Comparison of ENCODE assay signal across 29 cellular contexts in the genomic region with DNA sequence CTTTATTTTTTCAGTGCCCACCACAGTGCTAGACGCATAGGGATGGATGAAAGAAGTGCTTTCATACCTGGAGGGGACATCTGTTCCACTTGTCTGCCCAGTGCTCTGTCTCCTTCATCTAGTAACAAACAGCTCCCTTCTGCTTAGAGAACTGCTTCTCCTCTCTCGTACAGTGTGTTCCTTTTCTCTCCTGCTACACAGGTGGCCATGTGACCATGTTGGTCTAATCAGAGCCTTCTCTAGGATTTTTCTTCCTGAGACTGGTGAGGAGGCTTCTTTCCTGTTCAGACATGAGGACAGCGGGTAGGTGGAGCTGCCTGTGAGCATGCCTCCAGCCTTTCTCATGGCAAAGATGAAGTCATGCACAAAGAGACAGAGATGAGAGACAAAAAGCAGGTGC.
"Had no signal": no experiment of that assay in that cellular context is flagged by ENCODE, and none has a peak within 500 bp of the region (broad histone marks: within the 10 kb centered on the region; RNA-seq: fewer than 3 reads in every experiment).

No MANE protein-coding gene starts in this region.

- H3K4me2 ChIP-seq: PC-9 had no signal

- H3K4me1 Mint-ChIP-seq: activated CD4-positive, alpha-beta T cell treated with anti-CD3 and anti-CD28 coated beads for 36 hours; activated CD4-positive, alpha-beta T cell treated with anti-CD3 and anti-CD28 coated beads, Interleukin-2, amount 10 ng/mL, durations not matched to agents 7 days and 5 days; activated naive CD8-positive, alpha-beta T cell treated with anti-CD3 and anti-CD28 coated beads for 36 hours had no signal

- H3K27me3 ChIP-seq: MG63 had no signal

- H3K27ac Mint-ChIP-seq: activated CD4-positive, alpha-beta T cell treated with anti-CD3 and anti-CD28 coated beads for 36 hours; activated CD4-positive, alpha-beta T cell treated with anti-CD3 and anti-CD28 coated beads, Interleukin-2, amount 10 ng/mL, durations not matched to agents 7 days and 5 days; activated naive CD8-positive, alpha-beta T cell treated with anti-CD3 and anti-CD28 coated beads for 36 hours; IgD-negative memory B cell had no signal

- H3K9me3 Mint-ChIP-seq: activated CD4-positive, alpha-beta T cell treated with anti-CD3 and anti-CD28 coated beads, Interleukin-2, amount 10 ng/mL, durations not matched to agents 7 days and 5 days; activated naive CD8-positive, alpha-beta T cell treated with anti-CD3 and anti-CD28 coated beads for 36 hours; activated T-cell treated with anti-CD3 and anti-CD28 coated beads, Interleukin-2, amount 50 U/mL, for 4 hours; IgD-negative memory B cell had no signal

- H3K9me3 ChIP-seq: MG63 had no signal

- H2AFZ ChIP-seq: PC-9 had no signal

- DNase-seq: activated CD4-positive, alpha-beta T cell treated with anti-CD3 and anti-CD28 coated beads for 36 hours; activated CD4-positive, alpha-beta T cell treated with anti-CD3 and anti-CD28 coated beads, Interleukin-2, amount 10 ng/mL, durations not matched to agents 7 days and 5 days; activated CD4-positive, alpha-beta T cell treated with anti-CD3 and anti-CD28 coated beads, Interleukin-2, amount 50 U/mL, for 48 hours; activated CD8-positive, alpha-beta memory T cell treated with anti-CD3 and anti-CD28 coated beads, Interleukin-2, amount 50 U/mL, for 4 hours; activated effector memory CD4-positive, alpha-beta T cell treated with Interleukin-2 at 50 U/mL for 16 hours; activated naive CD4-positive, alpha-beta T cell treated with anti-CD3 and anti-CD28 coated beads, Interleukin-2, amount 50 U/mL, for 16 hours; activated naive CD8-positive, alpha-beta T cell treated with anti-CD3 and anti-CD28 coated beads for 36 hours; activated T-cell treated with anti-CD3 and anti-CD28 coated beads for 4 hours; activated T-cell treated with anti-CD3 and anti-CD28 coated beads, Interleukin-2, amount 50 U/mL, for 4 hours; amniotic stem cell; aorta; caudate nucleus; cerebellar nuclear complex; Kasumi-1; KBM-7; MG63; NCI-H1048; NCI-H1105 treated with DMSO at 0.1 percent for 48 hours; NCI-H1436; NCI-H187; NCI-H2081; NCI-H345; NCI-H510A; NCI-H526; NCI-H748 treated with DMSO at 0.1 percent for 48 hours; NK-92 treated with Interleukin-12 subunit alpha and Interleukin-12 subunit beta, amount 100 ng/mL, for 24 hours; PC-9; Right ventricle myocardium superior had no signal

- H3K36me3 Mint-ChIP-seq: activated naive CD8-positive, alpha-beta T cell treated with anti-CD3 and anti-CD28 coated beads for 36 hours had no signal

- H3K4me3 ChIP-seq: MG63, PC-9 had no signal

- H3K36me3 ChIP-seq: MG63 had no signal

- H3K4me3 Mint-ChIP-seq: activated CD4-positive, alpha-beta T cell treated with anti-CD3 and anti-CD28 coated beads for 36 hours; activated CD4-positive, alpha-beta T cell treated with anti-CD3 and anti-CD28 coated beads, Interleukin-2, amount 10 ng/mL, durations not matched to agents 7 days and 5 days; activated naive CD8-positive, alpha-beta T cell treated with anti-CD3 and anti-CD28 coated beads for 36 hours; activated T-cell treated with anti-CD3 and anti-CD28 coated beads, Interleukin-2, amount 50 U/mL, for 4 hours; IgD-negative memory B cell had no signal

- H3K27ac ChIP-seq: PC-9 had no signal
